16 cellular contexts compared by ENCODE assay signal in genomic region chr11:74318241-74318932, GRCh38. TPM values are rescaled to one million over a fixed set of nuclear protein-coding genes. Genes with fewer than 3 reads are reported as not detected.
DNase-seq lines count a peak whose midpoint lies in the region; ATAC-seq, FAIRE-seq and TF ChIP-seq lines count a peak whose summit lies in the region.
"Had no signal": no experiment of that assay in that cellular context is flagged by ENCODE, and none has a peak within 500 bp of the region (broad histone marks: within the 10 kb centered on the region; RNA-seq: fewer than 3 reads in every experiment).

No MANE protein-coding gene starts in this region.

- no peaks in the 10 kb centered on the region for H3K79me2 ChIP-seq in astrocyte (ENCODE audit: insufficient read depth, low read length)

- H3K27ac Mint-ChIP-seq in astrocyte (ENCODE audit: unreplicated experiment), result peak overlapping the region; percentile 87
- H3K27ac Mint-ChIP-seq in CD8-positive, alpha-beta T cell, result no peak overlapping the region
- H3K27ac Mint-ChIP-seq: stimulated activated naive CD8-positive, alpha-beta T cell treated with anti-CD3 and anti-CD28 coated beads, Interleukin-15, Interleukin-2, amounts not matched to agents 100 ng/mL and 50 ng/mL, for 24 hours had no signal

- no peak overlapping the region for H3K4me3 Mint-ChIP-seq in astrocyte (ENCODE audit: unreplicated experiment)
- H3K4me3 Mint-ChIP-seq in CD8-positive, alpha-beta T cell, result no peak overlapping the region
- H3K4me3 Mint-ChIP-seq: stimulated activated naive CD8-positive, alpha-beta T cell treated with anti-CD3 and anti-CD28 coated beads, Interleukin-15, Interleukin-2, amounts not matched to agents 100 ng/mL and 50 ng/mL, for 24 hours had no signal

- H3K9ac ChIP-seq in astrocyte (ENCODE audit: low read length) (peak overlapping the region; percentile 62), subcutaneous abdominal adipose tissue (ENCODE audit: low read length in 5 of 5) (no peak overlapping the region)

- peak overlapping the region; percentile 88 for H3K27ac ChIP-seq in astrocyte (ENCODE audit: low read depth, low read length)
- peak overlapping the region; percentile 37 for H3K27ac ChIP-seq in subcutaneous abdominal adipose tissue (ENCODE audit: low read depth, low read length)
- no peak overlapping the region for H3K27ac ChIP-seq in CD8-positive, alpha-beta T cell (ENCODE audit: low read depth, low read length)
- H3K27ac ChIP-seq: pancreas had no signal

- TF ChIP-seq CTCF in astrocyte (IDR thresholded peaks at IDR 0.05; ENCODE audit: insufficient read depth, low read depth, low read length), result peak; percentile 12
- TF ChIP-seq CTCF in fibroblast of villous mesenchyme (IDR thresholded peaks at IDR 0.05; ENCODE audit: insufficient read depth, low read depth, low read length), result no peak
- no peak for TF ChIP-seq CTCF in CD8-positive, alpha-beta T cell (IDR thresholded peaks at IDR 0.05)

- POLR2A ChIA-PET in CD8-positive, alpha-beta T cell (lab: Charles Lee), result no interaction called here

- no peak for ATAC-seq in CD8-positive, alpha-beta T cell
- ATAC-seq in GM19455 (IDR thresholded peaks at IDR 0.05; ENCODE audit: unreplicated experiment), result no peak

- intact Hi-C loops in CD8-positive, alpha-beta T cell (cut with DNase I, micrococcal nuclease), result no loop called here

- H3K9me3 Mint-ChIP-seq in astrocyte (ENCODE audit: unreplicated experiment), result peaks cover 15% of the 10 kb centered on the region
- H3K9me3 Mint-ChIP-seq in CD8-positive, alpha-beta T cell, result peaks cover 18% of the 10 kb centered on the region

- peak; percentile 9 for FAIRE-seq in astrocyte (lab: Jason Lieb, UNC)
- FAIRE-seq: pancreas had no signal

- no peak overlapping the region for H3K4me3 ChIP-seq in astrocyte (ENCODE audit: insufficient read depth, low read depth, low read length)
- no peak overlapping the region for H3K4me3 ChIP-seq in fibroblast of villous mesenchyme (ENCODE audit: low read depth, low read length)
- H3K4me3 ChIP-seq in subcutaneous abdominal adipose tissue (ENCODE audit: low read depth in 1 of 5, low read length in 5 of 5), result no peak overlapping the region
- H3K4me3 ChIP-seq in CD8-positive, alpha-beta T cell (ENCODE audit: low read depth, low read length), result no peak overlapping the region
- H3K4me3 ChIP-seq: ascending aorta, pancreas had no signal

- H3K9me3 ChIP-seq in astrocyte (ENCODE audit: insufficient read depth, low read depth, low read length), result no peaks in the 10 kb centered on the region
- peaks cover 3 to 15% (median 9%) of the 10 kb centered on the region in 5 donors for H3K9me3 ChIP-seq in subcutaneous abdominal adipose tissue (ENCODE audit: control insufficient read depth in 5 of 5, low read length in 5 of 5)
- H3K9me3 ChIP-seq in CD8-positive, alpha-beta T cell (ENCODE audit: low read length), result no peaks in the 10 kb centered on the region
- H3K9me3 ChIP-seq: pancreas had no signal

- peak overlapping the region; percentile 50 for H3K4me2 ChIP-seq in astrocyte (ENCODE audit: low read length)

- no peaks in the 10 kb centered on the region for H3K27me3 ChIP-seq in astrocyte (ENCODE audit: insufficient read depth, low read length)
- H3K27me3 ChIP-seq in subcutaneous abdominal adipose tissue (ENCODE audit: control insufficient read depth in 5 of 5, insufficient read depth in 4 of 5, low read length in 5 of 5), result no peaks in the 10 kb centered on the region
- no peaks in the 10 kb centered on the region for H3K27me3 ChIP-seq in CD8-positive, alpha-beta T cell (ENCODE audit: insufficient read depth, low read length)
- H3K27me3 ChIP-seq: ascending aorta, pancreas had no signal

- H3K4me1 Mint-ChIP-seq in astrocyte (ENCODE audit: low read depth, unreplicated experiment), result peaks cover 19% of the 10 kb centered on the region
- no peaks in the 10 kb centered on the region for H3K4me1 Mint-ChIP-seq in CD8-positive, alpha-beta T cell (ENCODE audit: low read depth)

- H3K4me1 ChIP-seq in astrocyte (ENCODE audit: insufficient read depth, low read length) (peaks cover 29% of the 10 kb centered on the region), subcutaneous abdominal adipose tissue (ENCODE audit: control insufficient read depth in 5 of 5, insufficient read depth in 5 of 5, low read length in 5 of 5) (peaks cover 5 to 23% (median 18%) of the 10 kb centered on the region in 5 donors)
- H3K4me1 ChIP-seq in CD8-positive, alpha-beta T cell (ENCODE audit: insufficient read depth, low read length), result no peaks in the 10 kb centered on the region
- H3K4me1 ChIP-seq: pancreas had no signal

- H3K36me3 ChIP-seq in astrocyte (ENCODE audit: insufficient read depth, low read length) (no peaks in the 10 kb centered on the region), subcutaneous abdominal adipose tissue (ENCODE audit: control insufficient read depth in 5 of 5, insufficient read depth in 5 of 5, low read length in 5 of 5) (no peaks in the 10 kb centered on the region)
- H3K36me3 ChIP-seq in CD8-positive, alpha-beta T cell (ENCODE audit: insufficient read depth, low read length), result no peaks in the 10 kb centered on the region
- H3K36me3 ChIP-seq: ascending aorta, pancreas had no signal

- DNase-seq in HT1080 (ENCODE audit: low read depth) (peak; percentile 32), astrocyte (ENCODE audit: low read depth) (peak; percentile 81), fibroblast of villous mesenchyme (ENCODE audit: low read depth) (peak; percentile 63), KG1 (lab: John Stamatoyannopoulos, UW) (no peak)
- DNase-seq in CD8-positive, alpha-beta T cell, result no peak
- DNase-seq: activated gamma-delta T cell; effector CD8-positive, alpha-beta T cell; glutamatergic neuron; NCI-H146; NCI-H510A; OCI-M1; pancreas had no signal

- CTCF ChIA-PET in CD8-positive, alpha-beta T cell (lab: Charles Lee), result no interaction called here

- H4K20me1 ChIP-seq in astrocyte (ENCODE audit: insufficient read depth, low read length), result no peaks in the 10 kb centered on the region

- H2AFZ ChIP-seq in astrocyte (ENCODE audit: low read depth, low read length), result no peak overlapping the region

- no peaks in the 10 kb centered on the region for H3K27me3 Mint-ChIP-seq in astrocyte (ENCODE audit: low read depth, unreplicated experiment)
- peaks cover 7% of the 10 kb centered on the region for H3K27me3 Mint-ChIP-seq in CD8-positive, alpha-beta T cell (ENCODE audit: low read depth)

- H3K36me3 Mint-ChIP-seq in astrocyte (ENCODE audit: low read depth, unreplicated experiment), result no peaks in the 10 kb centered on the region
- no peaks in the 10 kb centered on the region for H3K36me3 Mint-ChIP-seq in CD8-positive, alpha-beta T cell

RNA-seq across cellular contexts. Expression of gene P4HA3, which starts 6.9 kb away (rescaled TPM):
- 0.74 and 1.1 TPM in 2 replicates for total RNA-seq in HT1080 (2014; rRNA removed; shearing (Covaris generic))
- polyA plus RNA-seq in HT1080 (2015; cell fraction: cytosol; rRNA removed), result 2.5 and 3.1 TPM in 2 replicates
- 2.1 and 2.3 TPM in 2 replicates for polyA plus RNA-seq in HT1080 (2015; cell fraction: nucleus; rRNA removed)
- total RNA-seq in astrocyte (3.3 and 5.0 TPM in 2 replicates), fibroblast of villous mesenchyme (2.6 and 11.9 TPM in 2 replicates)
- not detected for total RNA-seq in CD8-positive, alpha-beta T cell

Comparison
In these comparisons a context has a peak if more than half of its experiments do, and no peak if none do; other contexts are left out.
1. DNase-seq: peak in HT1080 (single experiment), astrocyte (single experiment) and fibroblast of villous mesenchyme (single experiment); none in CD8-positive, alpha-beta T cell (0 of 7) and KG1 (single experiment).